Comparison of ENCODE assay signal across 8 cellular contexts in the genomic region with DNA sequence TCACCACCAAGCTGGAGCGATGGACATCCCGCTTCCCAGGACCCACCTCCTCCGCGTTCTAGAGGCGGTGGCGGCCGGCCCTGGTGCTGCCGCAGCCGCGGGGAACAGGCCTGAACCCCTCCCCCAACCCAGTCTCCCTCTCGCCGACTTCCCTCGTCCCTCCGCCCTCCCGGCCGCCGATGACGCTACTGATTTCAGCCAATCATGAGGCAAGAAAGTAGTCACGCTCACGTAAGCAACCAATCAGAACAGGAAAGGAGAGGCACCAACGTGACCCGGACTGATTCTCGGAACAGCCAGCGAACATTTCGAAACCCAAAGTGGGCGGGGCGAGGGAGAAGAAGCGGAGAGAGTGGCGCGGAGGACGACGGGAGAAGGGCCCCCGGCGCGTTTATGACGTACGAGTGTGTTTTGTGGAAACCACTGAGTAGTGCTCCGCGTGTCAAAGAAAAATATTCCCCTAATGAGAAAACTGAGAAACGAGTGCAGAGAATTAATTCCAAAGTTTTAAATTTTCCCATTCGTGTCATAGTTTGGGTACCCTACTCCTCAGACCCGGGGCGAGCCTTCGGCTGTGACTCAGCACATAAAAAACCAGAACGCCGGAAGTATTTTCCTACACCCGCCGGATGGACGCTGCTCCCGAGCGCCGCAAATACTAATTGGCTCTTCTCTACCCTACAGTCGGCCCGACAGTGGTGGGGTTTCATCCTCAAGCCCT. TPM values are rescaled to one million over a fixed set of nuclear protein-coding genes. Genes with fewer than 3 reads are reported as not detected.
DNase-seq lines count a peak whose midpoint lies in the region; ATAC-seq and TF ChIP-seq lines count a peak whose summit lies in the region.

TSS of gene NRDC (minus strand) at position 112 of the 721 bp plus-strand sequence. CDS start 112 bp downstream, outside the sequence.

- TF ChIP-seq CTCF in GM06990 (IDR thresholded peaks at IDR 0.05; ENCODE audit: insufficient read depth, low read length, poor library complexity, severe bottlenecking) = no peak
- no peak for TF ChIP-seq CTCF in NB4 (IDR thresholded peaks at IDR 0.05; ENCODE audit: low read depth, low read length)
- peak in 1 of 4 experiments; percentile 24 for TF ChIP-seq CTCF in gastroesophageal sphincter (IDR thresholded peaks at IDR 0.05)
- peak; percentile 58 for TF ChIP-seq CTCF in neutrophil (IDR thresholded peaks at IDR 0.05)

- peaks cover 26% of the 10 kb centered on the region for H3K4me1 Mint-ChIP-seq in activated naive CD4-positive, alpha-beta T cell treated with anti-CD3 and anti-CD28 coated beads for 36 hours (ENCODE audit: low read depth)

- H3K4me3 ChIP-seq in GM06990 (replicated peaks; ENCODE audit: low read depth, low read length) (peak within 1 kb of the TSS; percentile 94), NB4 (ENCODE audit: low read depth, low read length) (peak within 1 kb of the TSS; percentile 74), gastroesophageal sphincter (peak within 1 kb of the TSS; percentile 81 to 88), neutrophil (ENCODE audit: low read depth in 1 of 2, low read length in 1 of 2) (peak within 1 kb of the TSS; percentile 81 to 91)

- peaks cover 2% of the 10 kb centered on the region for H3K27me3 Mint-ChIP-seq in activated naive CD4-positive, alpha-beta T cell treated with anti-CD3 and anti-CD28 coated beads for 36 hours (ENCODE audit: low read depth)

- no peak within 1 kb of the TSS for H3K27ac Mint-ChIP-seq in activated naive CD4-positive, alpha-beta T cell treated with anti-CD3 and anti-CD28 coated beads for 36 hours

- H3K4me3 Mint-ChIP-seq in activated naive CD4-positive, alpha-beta T cell treated with anti-CD3 and anti-CD28 coated beads for 36 hours = no peak within 1 kb of the TSS

- intact Hi-C loops in activated naive CD4-positive, alpha-beta T cell treated with anti-CD3 and anti-CD28 coated beads for 36 hours (cut with micrococcal nuclease) = loop anchor here (1.0 to 5.0 kb wide), 13 partner anchors 9 to 911 kb away; partner anchors contain the start of genes BTF3L4, EPS15, ORC1 and OSBPL9

- H3K9me3 Mint-ChIP-seq in activated naive CD4-positive, alpha-beta T cell treated with anti-CD3 and anti-CD28 coated beads for 36 hours = no peaks in the 10 kb centered on the region

- peaks cover 9% of the 10 kb centered on the region for H3K36me3 Mint-ChIP-seq in activated naive CD4-positive, alpha-beta T cell treated with anti-CD3 and anti-CD28 coated beads for 36 hours (ENCODE audit: low read depth)

- H3K4me1 ChIP-seq in gastroesophageal sphincter = peaks cover 0 to 43% (median 29%) of the 10 kb centered on the region in 3 donors
- peaks cover 44 to 47% of the 10 kb centered on the region in 2 experiments for H3K4me1 ChIP-seq in neutrophil (ENCODE audit: control insufficient read depth in 1 of 2, insufficient read depth in 1 of 2, low read depth in 1 of 2, low read length in 1 of 2)

- TF ChIP-seq POLR2A in NB4 (IDR thresholded peaks at IDR 0.05; ENCODE audit: extremely low read depth, insufficient read length) (peak; percentile 85), gastroesophageal sphincter (IDR thresholded peaks at IDR 0.05) (peak; percentile 85 to 92)

- CTCF ChIA-PET in activated naive CD4-positive, alpha-beta T cell treated with anti-CD3 and anti-CD28 coated beads for 36 hours (lab: Charles Lee) = interaction anchor here (0.5 kb wide), 1 partner anchor 221 kb away, joined by 3 read pairs; no protein-coding TSS in a partner anchor

- peak; percentile 89 for ATAC-seq in HG02571 (IDR thresholded peaks at IDR 0.05; ENCODE audit: unreplicated experiment)
- peak; percentile 98 for ATAC-seq in gastroesophageal sphincter

- peak; percentile 98 for DNase-seq in GM06990 (ENCODE audit: extremely low read depth, insufficient read length)
- peak; percentile 99 for DNase-seq in NB4 (ENCODE audit: low read depth)
- peak; percentile 99 for DNase-seq in SK-N-DZ (ENCODE audit: low spot score)
- DNase-seq in activated naive CD4-positive, alpha-beta T cell treated with anti-CD3 and anti-CD28 coated beads for 36 hours = peak; percentile 100
- DNase-seq in substantia nigra (lab: John Stamatoyannopoulos, UW) = peak; percentile 89 to 99 (median 98)

- H3K36me3 ChIP-seq in GM06990 (ENCODE audit: control insufficient read depth, insufficient read depth, low read length) (peaks cover 1% of the 10 kb centered on the region), gastroesophageal sphincter (peaks cover 0 to 2% of the 10 kb centered on the region in 2 donors), neutrophil (peaks cover 6% of the 10 kb centered on the region)

- H3K9me3 ChIP-seq in gastroesophageal sphincter = no peaks in the 10 kb centered on the region
- no peaks in the 10 kb centered on the region for H3K9me3 ChIP-seq in neutrophil

- 0 to 1% methylated on average over 19 to 22 of the region's 54 CpGs for WGBS in gastroesophageal sphincter (ENCODE audit: low coverage in 1 of 2), 2 donors

- H3K27ac ChIP-seq in gastroesophageal sphincter = peak within 1 kb of the TSS; percentile 95 to 98 (median 97)
- peak within 1 kb of the TSS; percentile 96 for H3K27ac ChIP-seq in neutrophil
- H3K27ac ChIP-seq in substantia nigra (ENCODE audit: low read depth, low read length, poor library complexity, severe bottlenecking) = peak within 1 kb of the TSS; percentile 92

- TF ChIP-seq EP300 in gastroesophageal sphincter (IDR thresholded peaks at IDR 0.05) = no peak

- H3K27me3 ChIP-seq in GM06990 (replicated peaks; ENCODE audit: control insufficient read depth, insufficient read depth, low read length) = no peaks in the 10 kb centered on the region
- H3K27me3 ChIP-seq in gastroesophageal sphincter = peaks cover 15% of the 10 kb centered on the region
- peaks cover 35% of the 10 kb centered on the region for H3K27me3 ChIP-seq in neutrophil

RNA-seq across cellular contexts. Expression of gene NRDC, which starts in this region (rescaled TPM):
- polyA plus RNA-seq in SK-N-DZ (2014; cell fraction: cytosol; rRNA removed) = 37.5 and 45.2 TPM in 2 replicates
- polyA plus RNA-seq in SK-N-DZ (2014; cell fraction: nucleus; rRNA removed) = 70.6 and 131 TPM in 2 replicates
- 100 to 1,000 TPM; 136 to 145 TPM for total RNA-seq in activated naive CD4-positive, alpha-beta T cell treated with anti-CD3 and anti-CD28 coated beads for 36 hours
- 10 to 100 TPM; 61.1 to 78.1 (median 67.5) TPM for total RNA-seq in gastroesophageal sphincter

Comparison
In these comparisons a context has a peak if more than half of its experiments do, and no peak if none do; other contexts are left out.
1. Peak in every context shown above with its lines: DNase-seq, ATAC-seq, H3K4me3 ChIP-seq and H3K27ac ChIP-seq.